Comparison of ENCODE assay signal across 12 cellular contexts in the genomic region with DNA sequence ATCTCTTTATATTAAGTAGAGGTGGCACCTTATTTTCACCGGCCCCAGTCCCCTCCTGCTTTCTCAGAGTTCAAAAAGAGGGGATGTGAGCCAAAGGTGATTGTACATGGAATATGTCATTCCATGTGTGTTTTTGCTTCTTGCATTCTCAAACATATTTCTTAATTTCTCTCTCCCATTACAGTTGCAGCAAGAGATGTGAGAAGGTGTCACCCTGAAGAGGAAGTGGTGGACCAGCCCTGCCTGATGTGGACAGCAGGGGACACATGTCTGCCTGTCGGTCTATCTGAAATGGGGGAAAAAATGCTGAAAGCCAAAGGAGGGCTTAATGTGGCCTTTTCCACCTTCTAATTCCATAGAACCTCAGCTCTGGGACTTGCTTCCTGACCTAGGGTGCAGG. TPM values are rescaled to one million over a fixed set of nuclear protein-coding genes. Genes with fewer than 3 reads are reported as not detected.
DNase-seq lines count a peak whose midpoint lies in the region; TF ChIP-seq lines count a peak whose summit lies in the region.
"Had no signal": no experiment of that assay in that cellular context is flagged by ENCODE, and none has a peak within 500 bp of the region (broad histone marks: within the 10 kb centered on the region; RNA-seq: fewer than 3 reads in every experiment).

No MANE protein-coding gene starts in this region.

- TF ChIP-seq POLR2A in esophagus squamous epithelium (IDR thresholded peaks at IDR 0.05) = no peak

- 76 to 80% methylated on average over 2 of the region's 2 CpGs for WGBS in esophagus squamous epithelium, 2 donors

- H3K27ac Mint-ChIP-seq in activated T-cell treated with anti-CD3 and anti-CD28 coated beads, Interleukin-2, amount 50 U/mL, for 24 hours = peak overlapping the region; percentile 80

- H3K4me1 ChIP-seq in esophagus squamous epithelium (peaks cover 11 to 70% (median 38%) of the 10 kb centered on the region in 3 donors), subcutaneous abdominal adipose tissue (ENCODE audit: control insufficient read depth in 5 of 5, insufficient read depth in 5 of 5, low read length in 5 of 5) (peaks cover 4 to 46% (median 33%) of the 10 kb centered on the region in 5 donors)
- H3K4me1 ChIP-seq: SJCRH30 had no signal

- H3K27me3 Mint-ChIP-seq in activated T-cell treated with anti-CD3 and anti-CD28 coated beads, Interleukin-2, amount 50 U/mL, for 24 hours = no peaks in the 10 kb centered on the region

- H3K9me3 ChIP-seq in esophagus squamous epithelium = no peaks in the 10 kb centered on the region
- no peaks in the 10 kb centered on the region for H3K9me3 ChIP-seq in subcutaneous abdominal adipose tissue (ENCODE audit: control insufficient read depth in 5 of 5, low read length in 5 of 5)
- H3K9me3 ChIP-seq: SJCRH30 had no signal

- H3K27me3 ChIP-seq in esophagus squamous epithelium (no peaks in the 10 kb centered on the region), subcutaneous abdominal adipose tissue (ENCODE audit: control insufficient read depth in 5 of 5, insufficient read depth in 4 of 5, low read length in 5 of 5) (no peaks in the 10 kb centered on the region)
- H3K27me3 ChIP-seq: SJCRH30 had no signal

- H3K36me3 Mint-ChIP-seq in activated T-cell treated with anti-CD3 and anti-CD28 coated beads, Interleukin-2, amount 50 U/mL, for 24 hours (ENCODE audit: low read depth) = peaks cover 44% of the 10 kb centered on the region

- no peak overlapping the region for H3K4me3 ChIP-seq in esophagus squamous epithelium
- no peak overlapping the region for H3K4me3 ChIP-seq in subcutaneous abdominal adipose tissue (ENCODE audit: low read depth in 1 of 5, low read length in 5 of 5)
- H3K4me3 ChIP-seq: SJCRH30 had no signal

- peak overlapping the region; percentile 93 for H3K4me3 Mint-ChIP-seq in activated T-cell treated with anti-CD3 and anti-CD28 coated beads, Interleukin-2, amount 50 U/mL, for 24 hours

- H3K9ac ChIP-seq in subcutaneous abdominal adipose tissue (ENCODE audit: low read length in 5 of 5) = no peak overlapping the region

- H3K27ac ChIP-seq in esophagus squamous epithelium (peak overlapping the region in 3 of 4 donors; percentile 96 to 99 (median 97)), subcutaneous abdominal adipose tissue (ENCODE audit: low read depth, low read length) (peak overlapping the region; percentile 70)
- H3K27ac ChIP-seq: SJCRH30 had no signal

- intact Hi-C loops in esophagus squamous epithelium (cut with DNase I) = no loop called here

- H3K36me3 ChIP-seq in esophagus squamous epithelium (peaks cover 0 to 9% (median 0%) of the 10 kb centered on the region in 3 donors), subcutaneous abdominal adipose tissue (ENCODE audit: control insufficient read depth in 5 of 5, insufficient read depth in 5 of 5, low read length in 5 of 5) (no peaks in the 10 kb centered on the region)
- H3K36me3 ChIP-seq: SJCRH30 had no signal

- peaks cover 68% of the 10 kb centered on the region for H3K4me1 Mint-ChIP-seq in activated T-cell treated with anti-CD3 and anti-CD28 coated beads, Interleukin-2, amount 50 U/mL, for 24 hours (ENCODE audit: low read depth)

- no peak for DNase-seq in activated T-cell treated with anti-CD3 and anti-CD28 coated beads, Interleukin-2, amount 50 U/mL, for 24 hours
- no peak for DNase-seq in activated T-cell treated with anti-CD3 and anti-CD28 coated beads, Interleukin-2, amount 50 U/mL, for 1 hour
- DNase-seq in NOMO-1 (lab: John Stamatoyannopoulos, UW; ENCODE audit: unreplicated experiment in 2 of 2) (peak; percentile 56 to 65), esophagus squamous epithelium (lab: John Stamatoyannopoulos, UW) (no peak), NCI-H2171 treated with DMSO at 0.1 percent for 48 hours (lab: John Stamatoyannopoulos, UW) (no peak), UCSD-AML1 (lab: John Stamatoyannopoulos, UW; ENCODE audit: unreplicated experiment) (no peak), retina (no peak)
- DNase-seq: activated CD4-positive, alpha-beta T cell treated with anti-CD3 and anti-CD28 coated beads for 4 hours; SJCRH30; stimulated activated CD4-positive, alpha-beta T cell treated with anti-CD3 and anti-CD28 coated beads, Interleukin-12 subunit alpha, Interleukin-12 subunit beta, amount 100 ng/mL, for 4 hours; stimulated activated CD8-positive, alpha-beta memory T cell treated with anti-CD3 and anti-CD28 coated beads, Interleukin-4, amount 100 ng/mL, for 48 hours had no signal

- no peak for TF ChIP-seq CTCF in esophagus squamous epithelium (IDR thresholded peaks at IDR 0.05)

- H3K9me3 Mint-ChIP-seq in activated T-cell treated with anti-CD3 and anti-CD28 coated beads, Interleukin-2, amount 50 U/mL, for 24 hours = no peaks in the 10 kb centered on the region

RNA-seq across cellular contexts. Expression of gene FOXN3, which starts 1.9 kb away (rescaled TPM):
- total RNA-seq in esophagus squamous epithelium = 10 to 100 TPM; 27.4 to 91.4 (median 39.2) TPM

Comparison
In these comparisons a context has a peak if more than half of its experiments do, and no peak if none do; other contexts are left out.
1. DNase-seq: peak in NOMO-1 (2 of 2); none in activated T-cell treated with anti-CD3 and anti-CD28 coated beads, Interleukin-2, amount 50 U/mL, for 24 hours (single experiment), activated T-cell treated with anti-CD3 and anti-CD28 coated beads, Interleukin-2, amount 50 U/mL, for 1 hour (single experiment), esophagus squamous epithelium (single experiment), NCI-H2171 treated with DMSO at 0.1 percent for 48 hours (single experiment), UCSD-AML1 (single experiment) and retina (single experiment).